Comparison of ENCODE assay signal across 24 cellular contexts in genomic region chr6:100194535-100194934, GRCh38.
DNase-seq lines count a peak whose midpoint lies in the region; ATAC-seq, FAIRE-seq and TF ChIP-seq lines count a peak whose summit lies in the region.
"Had no signal": no experiment of that assay in that cellular context is flagged by ENCODE, and none has a peak within 500 bp of the region (broad histone marks: within the 10 kb centered on the region; RNA-seq: fewer than 3 reads in every experiment).

No MANE protein-coding gene starts in this region.

- H3K4me2 ChIP-seq in astrocyte (ENCODE audit: low read length) = no peak overlapping the region
- H3K4me2 ChIP-seq: BLaER1 treated with 17β-estradiol and CSF1 and Interleukin-3, amounts not matched to agents 10 nM and 100 nM had no signal

- H3K36me3 Mint-ChIP-seq in astrocyte (ENCODE audit: low read depth, unreplicated experiment) (peaks cover 2% of the 10 kb centered on the region), nephron progenitor cell (ENCODE audit: low read depth) (peaks cover 15% of the 10 kb centered on the region)
- H3K36me3 Mint-ChIP-seq: CD4-positive, alpha-beta memory T cell had no signal

- in situ Hi-C loops in GM13977 (cut with MboI; ENCODE audit: low pct_unique_long_range_greater_than_20kb, low sequenced_read_pairs, unreplicated experiment) = no loop called here

- no peaks in the 10 kb centered on the region for H3K4me1 ChIP-seq in astrocyte (ENCODE audit: insufficient read depth, low read length)
- H3K4me1 ChIP-seq: BLaER1 treated with 17β-estradiol and CSF1 and Interleukin-3, amounts not matched to agents 10 nM and 100 nM; Caco-2 had no signal

- no peaks in the 10 kb centered on the region for H3K27me3 ChIP-seq in astrocyte (ENCODE audit: insufficient read depth, low read length)
- H3K27me3 ChIP-seq: BLaER1 treated with 17β-estradiol and CSF1 and Interleukin-3, amounts not matched to agents 10 nM and 100 nM had no signal

- H3K27ac Mint-ChIP-seq in astrocyte (ENCODE audit: unreplicated experiment) (no peak overlapping the region), nephron progenitor cell (peak overlapping the region; percentile 43)
- H3K27ac Mint-ChIP-seq: CD4-positive, alpha-beta memory T cell; H9; HFFc6 had no signal

- no peaks in the 10 kb centered on the region for H3K4me1 Mint-ChIP-seq in astrocyte (ENCODE audit: low read depth, unreplicated experiment)
- peaks cover 28% of the 10 kb centered on the region for H3K4me1 Mint-ChIP-seq in nephron progenitor cell
- H3K4me1 Mint-ChIP-seq: CD4-positive, alpha-beta memory T cell had no signal

- no peak overlapping the region for H3K4me3 ChIP-seq in astrocyte (ENCODE audit: insufficient read depth, low read depth, low read length)
- H3K4me3 ChIP-seq: BLaER1 treated with 17β-estradiol and CSF1 and Interleukin-3, amounts not matched to agents 10 nM and 100 nM had no signal

- H4K20me1 ChIP-seq in astrocyte (ENCODE audit: insufficient read depth, low read length) = no peaks in the 10 kb centered on the region
- H4K20me1 ChIP-seq: BLaER1 treated with 17β-estradiol and CSF1 and Interleukin-3, amounts not matched to agents 10 nM and 100 nM had no signal

- no peaks in the 10 kb centered on the region for H3K27me3 Mint-ChIP-seq in astrocyte (ENCODE audit: low read depth, unreplicated experiment)
- peaks cover 3% of the 10 kb centered on the region for H3K27me3 Mint-ChIP-seq in nephron progenitor cell (ENCODE audit: low read depth, poor library complexity)

- no peak overlapping the region for H3K9ac ChIP-seq in astrocyte (ENCODE audit: low read length)
- H3K9ac ChIP-seq: BLaER1 treated with 17β-estradiol and CSF1 and Interleukin-3, amounts not matched to agents 10 nM and 100 nM had no signal

- no peak for FAIRE-seq in astrocyte (lab: Jason Lieb, UNC)
- FAIRE-seq: HTR-8/SVneo had no signal

- TF ChIP-seq CTCF in GM13977 (IDR thresholded peaks at IDR 0.05; ENCODE audit: extremely low read depth, insufficient read depth, missing control alignments) = no peak
- no peak for TF ChIP-seq CTCF in astrocyte (IDR thresholded peaks at IDR 0.05; ENCODE audit: insufficient read depth, low read depth, low read length)
- TF ChIP-seq CTCF in nephron progenitor cell (IDR thresholded peaks at IDR 0.05) = no peak

- ATAC-seq in HG02571 (IDR thresholded peaks at IDR 0.05; ENCODE audit: unreplicated experiment) = no peak
- ATAC-seq in left lobe of liver = no peak
- ATAC-seq: Panc1 had no signal

- no peaks in the 10 kb centered on the region for H3K79me2 ChIP-seq in astrocyte (ENCODE audit: insufficient read depth, low read length)

- H3K9me3 Mint-ChIP-seq in astrocyte (ENCODE audit: unreplicated experiment) (no peaks in the 10 kb centered on the region), nephron progenitor cell (peaks cover 29% of the 10 kb centered on the region)
- H3K9me3 Mint-ChIP-seq: HFFc6 had no signal

- H3K9me3 ChIP-seq in astrocyte (ENCODE audit: insufficient read depth, low read depth, low read length) = no peaks in the 10 kb centered on the region

- H3K4me3 Mint-ChIP-seq in astrocyte (ENCODE audit: unreplicated experiment) (no peak overlapping the region), nephron progenitor cell (no peak overlapping the region)
- H3K4me3 Mint-ChIP-seq: CD4-positive, alpha-beta memory T cell; H9; HFFc6 had no signal

- H3K27ac ChIP-seq in astrocyte (ENCODE audit: low read depth, low read length) (no peak overlapping the region), caudate nucleus (ENCODE audit: low read depth, low read length) (no peak overlapping the region)
- H3K27ac ChIP-seq: BLaER1 treated with 17β-estradiol and CSF1 and Interleukin-3, amounts not matched to agents 10 nM and 100 nM had no signal

- no peaks in the 10 kb centered on the region for H3K36me3 ChIP-seq in astrocyte (ENCODE audit: insufficient read depth, low read length)
- H3K36me3 ChIP-seq: BLaER1 treated with 17β-estradiol and CSF1 and Interleukin-3, amounts not matched to agents 10 nM and 100 nM had no signal

- no peak overlapping the region for H2AFZ ChIP-seq in astrocyte (ENCODE audit: low read depth, low read length)

- DNase-seq in GM13977 (ENCODE audit: low spot score) (peak; percentile 32), astrocyte (ENCODE audit: low read depth) (peak; percentile 35), fibroblast of peridontal ligament (ENCODE audit: extremely low read depth) (peak; percentile 53), nephron progenitor cell (no peak), caudate nucleus (lab: John Stamatoyannopoulos, UW) (no peak), left lobe of liver (ENCODE audit: low spot score) (no peak)
- DNase-seq: Caco-2; CD4-positive, alpha-beta memory T cell; DMS 273 treated with DMSO at 0.1 percent for 48 hours; DMS79 treated with DMSO at 0.1 percent for 48 hours; H9; HFFc6; KG1; NCI-H1092; NCI-H1436; NCI-H2029; NCI-H226; NCI-H524; NCI-H774; NK-92 treated with Interleukin-12 subunit alpha and Interleukin-12 subunit beta, amount 100 ng/mL, for 24 hours had no signal

Comparison
In these comparisons a context has a peak if more than half of its experiments do, and no peak if none do; other contexts are left out.
1. DNase-seq: peak in GM13977 (single experiment), astrocyte (single experiment) and fibroblast of peridontal ligament (single experiment); none in nephron progenitor cell (single experiment), caudate nucleus (0 of 61) and left lobe of liver (single experiment).